ENCODE assay signal across 19 cellular contexts in genomic region chr21:15408089-15408488, GRCh38.
DNase-seq lines count a peak whose midpoint lies in the region; ATAC-seq and TF ChIP-seq lines count a peak whose summit lies in the region.
"Had no signal": no experiment of that assay in that cellular context is flagged by ENCODE, and none has a peak within 500 bp of the region (broad histone marks: within the 10 kb centered on the region; RNA-seq: fewer than 3 reads in every experiment).

No MANE protein-coding gene starts in this region.

- peak overlapping the region; percentile 33; the same call in 1 of the 2 replicates for H3K4me2 ChIP-seq in KMS-11

- H2AFZ ChIP-seq in KMS-11 (ENCODE audit: low read depth): no peak overlapping the region

- no peak for DNase-seq in NCI-H748 (lab: John Stamatoyannopoulos, UW; ENCODE audit: unreplicated experiment)
- DNase-seq in NCI-H146 treated with DMSO at 0.1 percent for 48 hours (lab: John Stamatoyannopoulos, UW; ENCODE audit: unreplicated experiment): no peak
- DNase-seq in occipital lobe (lab: John Stamatoyannopoulos, UW): no peak
- DNase-seq: activated CD8-positive, alpha-beta memory T cell treated with anti-CD3 and anti-CD28 coated beads, Interleukin-2, amount 10 ng/mL, durations not matched to agents 7 days and 5 days; activated naive CD8-positive, alpha-beta T cell treated with anti-CD3 and anti-CD28 coated beads for 36 hours; central memory CD4-positive, alpha-beta T cell; DMS53; glutamatergic neuron; HFFc6; naive B cell; NCI-H146; NCI-H82; Right ventricle myocardium superior; stimulated activated CD4-positive, alpha-beta T cell treated with anti-CD3 and anti-CD28 coated beads, Interleukin-4, amount 100 ng/mL, for 1 hour had no signal

- H3K36me3 ChIP-seq in KMS-11 (ENCODE audit: insufficient read depth): no peaks in the 10 kb centered on the region

- no peak overlapping the region for H3K27ac ChIP-seq in KMS-11

- H3K9ac ChIP-seq in KMS-11: no peak overlapping the region

- peak; percentile 91 for ATAC-seq in GM18502 (IDR thresholded peaks at IDR 0.05; ENCODE audit: poor library complexity, unreplicated experiment)
- peak; percentile 89 for ATAC-seq in GM19463 (IDR thresholded peaks at IDR 0.05; ENCODE audit: unreplicated experiment)
- peak; percentile 97 for ATAC-seq in HG02885 (IDR thresholded peaks at IDR 0.05; ENCODE audit: poor library complexity, unreplicated experiment)
- ATAC-seq in HG02623 (IDR thresholded peaks at IDR 0.05; ENCODE audit: unreplicated experiment): no peak
- ATAC-seq: activated CD8-positive, alpha-beta memory T cell treated with anti-CD3 and anti-CD28 coated beads, Interleukin-2, amount 10 ng/mL, durations not matched to agents 7 days and 5 days had no signal

- H4K20me1 ChIP-seq in KMS-11 (ENCODE audit: insufficient read depth): no peaks in the 10 kb centered on the region

- H3K27me3 ChIP-seq in KMS-11 (ENCODE audit: insufficient read depth, low read depth): peaks cover 5% of the 10 kb centered on the region; the same call in 1 of the 2 replicates

- H3K79me2 ChIP-seq in KMS-11 (ENCODE audit: insufficient read depth, low read depth): no peaks in the 10 kb centered on the region

- peaks cover 29% of the 10 kb centered on the region for H3K4me1 ChIP-seq in KMS-11 (ENCODE audit: low read depth, poor library complexity, severe bottlenecking)

- no peak overlapping the region for H3K4me3 ChIP-seq in KMS-11 (IDR thresholded peaks at IDR 0.05; ENCODE audit: insufficient read depth, low read depth, low read length)

- TF ChIP-seq CTCF in KMS-11 (conservative IDR thresholded peaks at IDR 0.05; ENCODE audit: low read depth, low read length): no peak
